Comparison of ENCODE assay signal across 8 cellular contexts in the genomic region with DNA sequence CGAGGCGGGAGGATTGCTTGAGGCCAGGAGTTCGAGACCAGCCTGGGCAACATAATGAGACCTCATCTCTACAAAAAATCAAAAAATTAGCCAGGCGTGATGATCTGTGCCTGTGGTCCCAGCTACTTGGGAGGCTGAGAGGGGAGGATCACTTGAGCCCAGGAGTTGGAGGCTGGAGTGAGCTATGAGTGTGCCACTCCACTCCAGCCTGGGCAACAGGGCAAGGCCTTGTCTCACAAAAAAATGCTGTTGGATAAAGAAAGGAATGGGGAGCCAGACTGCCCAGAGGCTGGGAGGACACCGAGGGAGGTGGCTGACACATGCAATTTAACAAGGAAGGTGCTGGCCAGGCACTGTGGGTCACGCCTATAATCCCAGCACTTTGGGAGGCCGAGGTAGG. TPM values are rescaled to one million over a fixed set of nuclear protein-coding genes. Genes with fewer than 3 reads are reported as not detected.
"Had no signal": no experiment of that assay in that cellular context is flagged by ENCODE, and none has a peak within 500 bp of the region (broad histone marks: within the 10 kb centered on the region; RNA-seq: fewer than 3 reads in every experiment).

No MANE protein-coding gene starts in this region.

RNA-seq across cellular contexts. Expression of a gene that starts 47.5 kb away (rescaled TPM):
- total RNA-seq: dermis blood vessel endothelial cell; endothelial cell of umbilical vein; epithelial cell of proximal tubule; glomerular endothelial cell; natural killer cell treated with Interleukin-12 subunit alpha and Interleukin-12 subunit beta and Interleukin-15 and Interleukin-18, amount 100 ng/mL, for 72 hours; pulmonary artery endothelial cell; smooth muscle cell had no signal
- polyA plus RNA-seq: endothelial cell of umbilical vein, keratinocyte had no signal
